In genomic region chr12:94998322-94998721, GRCh38 we compare ENCODE assay signal across 18 cellular contexts. TPM values are rescaled to one million over a fixed set of nuclear protein-coding genes. Genes with fewer than 3 reads are reported as not detected.
A peak's percentile ranks its signal among the peaks of the same experiment; 100 is the strongest.
DNase-seq lines count a peak whose midpoint lies in the region; ATAC-seq and TF ChIP-seq lines count a peak whose summit lies in the region.
"Had no signal": no experiment of that assay in that cellular context is flagged by ENCODE, and none has a peak within 500 bp of the region (broad histone marks: within the 10 kb centered on the region; RNA-seq: fewer than 3 reads in every experiment).

No MANE protein-coding gene starts in this region.

- POLR2A ChIA-PET in OCI-LY7 (lab: Charles Lee): interaction anchor here (1.3 kb wide), 1 partner anchor 9 kb away, joined by 3 read pairs; no protein-coding TSS in a partner anchor

- no peak overlapping the region for H2AFZ ChIP-seq in OCI-LY7 (ENCODE audit: low read length)

- H3K36me3 Mint-ChIP-seq in natural killer cell: no peaks in the 10 kb centered on the region
- H3K36me3 Mint-ChIP-seq in natural killer cell treated with Interleukin-12 subunit alpha and Interleukin-12 subunit beta and Interleukin-15 and Interleukin-18, amount 100 ng/mL, for 72 hours: peaks cover 14% of the 10 kb centered on the region
- peaks cover 82% of the 10 kb centered on the region for H3K36me3 Mint-ChIP-seq in activated T-helper 17 cell treated with anti-CD3 and anti-CD28 coated beads, Interleukin-2, amount 50 U/mL, for 72 hours (ENCODE audit: low read depth)
- H3K36me3 Mint-ChIP-seq in stimulated activated naive B cell treated with anti-CD40 and anti-IgM and Interleukin-4, amounts not matched to agents 10 μg/mL and 1 μg/mL and 100 μg/mL, for 72 hours: peaks cover 24 to 35% of the 10 kb centered on the region in 2 donors

- peaks cover 72% of the 10 kb centered on the region for H3K36me3 ChIP-seq in OCI-LY7 (ENCODE audit: insufficient read depth, low read length)

- H3K4me1 ChIP-seq in OCI-LY7 (ENCODE audit: insufficient read depth, low read length, poor library complexity, severe bottlenecking): peaks cover 31% of the 10 kb centered on the region
- H3K4me1 ChIP-seq: BE2C had no signal

- no peak overlapping the region for H3K27ac ChIP-seq in OCI-LY7 (ENCODE audit: low read depth, low read length, poor library complexity, severe bottlenecking)
- H3K27ac ChIP-seq: Peyer's patch had no signal

- TSS peak; percentile 12 for BruUV-seq in OCI-LY7 (replicated peaks; lab: Mats Ljungman, UMichigan)

- DNase-seq in natural killer cell (no peak), OCI-LY7 (ENCODE audit: low spot score) (no peak), T-helper 1 cell (no peak), left ventricle myocardium superior (no peak)
- no peak for DNase-seq in natural killer cell treated with Interleukin-12 subunit alpha and Interleukin-12 subunit beta and Interleukin-15 and Interleukin-18, amount 100 ng/mL, for 72 hours (ENCODE audit: low spot score)
- no peak for DNase-seq in stimulated activated naive B cell treated with anti-CD40 and anti-IgM and Interleukin-4, amounts not matched to agents 10 μg/mL and 1 μg/mL and 100 μg/mL, for 72 hours
- no peak for DNase-seq in stimulated activated CD4-positive, alpha-beta T cell treated with anti-CD3 and anti-CD28 coated beads, Interleukin-4, amount 100 ng/mL, for 24 hours
- DNase-seq: BE2C, COR-L47, DMS153, H9, NCI-H1105, NCI-H1694 treated with DMSO at 0.1 percent for 48 hours, NCI-H446, Peyer's patch, SHP77 had no signal

- intact Hi-C loops in natural killer cell (cut with micrococcal nuclease) (no loop called here), OCI-LY7 (cut with micrococcal nuclease; ENCODE audit: unreplicated experiment) (no loop called here), left ventricle myocardium superior (cut with micrococcal nuclease) (no loop called here)

- H3K4me1 Mint-ChIP-seq in natural killer cell: peaks cover 36 to 41% of the 10 kb centered on the region in 2 donors
- H3K4me1 Mint-ChIP-seq in natural killer cell treated with Interleukin-12 subunit alpha and Interleukin-12 subunit beta and Interleukin-15 and Interleukin-18, amount 100 ng/mL, for 72 hours (ENCODE audit: low read depth in 2 of 2): peaks cover 28 to 34% of the 10 kb centered on the region in 2 donors
- H3K4me1 Mint-ChIP-seq in activated T-helper 17 cell treated with anti-CD3 and anti-CD28 coated beads, Interleukin-2, amount 50 U/mL, for 72 hours: peaks cover 32% of the 10 kb centered on the region
- H3K4me1 Mint-ChIP-seq in stimulated activated naive B cell treated with anti-CD40 and anti-IgM and Interleukin-4, amounts not matched to agents 10 μg/mL and 1 μg/mL and 100 μg/mL, for 72 hours: peaks cover 25 to 36% of the 10 kb centered on the region in 2 donors

- H3K4me3 ChIP-seq in OCI-LY7 (ENCODE audit: low read depth, low read length, poor library complexity, severe bottlenecking): no peak overlapping the region
- H3K4me3 ChIP-seq: Peyer's patch had no signal

- ATAC-seq in natural killer cell (no peak), left ventricle myocardium superior (no peak)
- ATAC-seq in natural killer cell treated with Interleukin-12 subunit alpha and Interleukin-12 subunit beta and Interleukin-15 and Interleukin-18, amount 100 ng/mL, for 72 hours: no peak
- ATAC-seq in activated T-helper 17 cell treated with anti-CD3 and anti-CD28 coated beads, Interleukin-2, amount 50 U/mL, for 72 hours (replicated peaks): no peak
- ATAC-seq in stimulated activated naive B cell treated with anti-CD40 and anti-IgM and Interleukin-4, amounts not matched to agents 10 μg/mL and 1 μg/mL and 100 μg/mL, for 72 hours (replicated peaks): no peak

- CTCF ChIA-PET in OCI-LY7 (lab: Charles Lee; ENCODE audit: unreplicated experiment): no interaction called here

- H3K27me3 Mint-ChIP-seq in natural killer cell (ENCODE audit: low read depth in 2 of 2): no peaks in the 10 kb centered on the region
- H3K27me3 Mint-ChIP-seq in natural killer cell treated with Interleukin-12 subunit alpha and Interleukin-12 subunit beta and Interleukin-15 and Interleukin-18, amount 100 ng/mL, for 72 hours: no peaks in the 10 kb centered on the region
- H3K27me3 Mint-ChIP-seq in activated T-helper 17 cell treated with anti-CD3 and anti-CD28 coated beads, Interleukin-2, amount 50 U/mL, for 72 hours: no peaks in the 10 kb centered on the region
- H3K27me3 Mint-ChIP-seq in stimulated activated naive B cell treated with anti-CD40 and anti-IgM and Interleukin-4, amounts not matched to agents 10 μg/mL and 1 μg/mL and 100 μg/mL, for 72 hours: no peaks in the 10 kb centered on the region
- H3K27me3 Mint-ChIP-seq: IgD-negative memory B cell had no signal

- peak overlapping the region; percentile 17 for H3K4me3 Mint-ChIP-seq in natural killer cell
- no peak overlapping the region for H3K4me3 Mint-ChIP-seq in natural killer cell treated with Interleukin-12 subunit alpha and Interleukin-12 subunit beta and Interleukin-15 and Interleukin-18, amount 100 ng/mL, for 72 hours
- H3K4me3 Mint-ChIP-seq in activated T-helper 17 cell treated with anti-CD3 and anti-CD28 coated beads, Interleukin-2, amount 50 U/mL, for 72 hours: peak overlapping the region; percentile 49
- H3K4me3 Mint-ChIP-seq in stimulated activated naive B cell treated with anti-CD40 and anti-IgM and Interleukin-4, amounts not matched to agents 10 μg/mL and 1 μg/mL and 100 μg/mL, for 72 hours: peak overlapping the region; percentile 5 to 15
- H3K4me3 Mint-ChIP-seq: H9 had no signal

- no peaks in the 10 kb centered on the region for H4K20me1 ChIP-seq in OCI-LY7 (ENCODE audit: insufficient read depth, low read length)

- H3K79me2 ChIP-seq in OCI-LY7 (ENCODE audit: insufficient read depth, low read depth, low read length): peaks cover 65% of the 10 kb centered on the region

- H3K9me2 ChIP-seq in OCI-LY7 (ENCODE audit: insufficient read depth, low read length): no peaks in the 10 kb centered on the region

- H3K4me2 ChIP-seq in OCI-LY7 (ENCODE audit: low read length): peak overlapping the region; percentile 47

- TF ChIP-seq CTCF in natural killer cell (IDR thresholded peaks at IDR 0.05): no peak
- TF ChIP-seq CTCF in OCI-LY7 (conservative IDR thresholded peaks at IDR 0.05; ENCODE audit: low read length): no peak

- no peaks in the 10 kb centered on the region for H3K9me3 Mint-ChIP-seq in natural killer cell
- no peaks in the 10 kb centered on the region for H3K9me3 Mint-ChIP-seq in natural killer cell treated with Interleukin-12 subunit alpha and Interleukin-12 subunit beta and Interleukin-15 and Interleukin-18, amount 100 ng/mL, for 72 hours
- H3K9me3 Mint-ChIP-seq in activated T-helper 17 cell treated with anti-CD3 and anti-CD28 coated beads, Interleukin-2, amount 50 U/mL, for 72 hours: no peaks in the 10 kb centered on the region
- no peaks in the 10 kb centered on the region for H3K9me3 Mint-ChIP-seq in stimulated activated naive B cell treated with anti-CD40 and anti-IgM and Interleukin-4, amounts not matched to agents 10 μg/mL and 1 μg/mL and 100 μg/mL, for 72 hours
- H3K9me3 Mint-ChIP-seq: H9, IgD-negative memory B cell had no signal

- peak overlapping the region in 1 of 2 donors; percentile 35 for H3K27ac Mint-ChIP-seq in natural killer cell
- no peak overlapping the region for H3K27ac Mint-ChIP-seq in natural killer cell treated with Interleukin-12 subunit alpha and Interleukin-12 subunit beta and Interleukin-15 and Interleukin-18, amount 100 ng/mL, for 72 hours
- H3K27ac Mint-ChIP-seq in activated T-helper 17 cell treated with anti-CD3 and anti-CD28 coated beads, Interleukin-2, amount 50 U/mL, for 72 hours: no peak overlapping the region
- no peak overlapping the region for H3K27ac Mint-ChIP-seq in stimulated activated naive B cell treated with anti-CD40 and anti-IgM and Interleukin-4, amounts not matched to agents 10 μg/mL and 1 μg/mL and 100 μg/mL, for 72 hours
- H3K27ac Mint-ChIP-seq: H9 had no signal

- no peaks in the 10 kb centered on the region for H3K9me3 ChIP-seq in OCI-LY7 (ENCODE audit: low read length)
- H3K9me3 ChIP-seq: BE2C, Peyer's patch had no signal

RNA-seq across cellular contexts. Expression of gene NDUFA12, which starts 5.2 kb away (rescaled TPM):
- total RNA-seq in natural killer cell: 10 to 100 TPM; 67.7 to 91.5 (median 69.6) TPM
- 100 to 1,000 TPM in 1 of 2 donors, 10 to 100 TPM in 1; 53.3 to 161 TPM for total RNA-seq in natural killer cell treated with Interleukin-12 subunit alpha and Interleukin-12 subunit beta and Interleukin-15 and Interleukin-18, amount 100 ng/mL, for 72 hours
- total RNA-seq in OCI-LY7 (2014; rRNA removed; shearing (Covaris generic)): 109 and 127 TPM in 2 replicates
- 147 TPM in 2 replicates for total RNA-seq in OCI-LY7 (2022)
- 100 to 1,000 TPM in 1 of 2 donors, 10 to 100 TPM in 1; 90.0 to 148 TPM for total RNA-seq in activated T-helper 17 cell treated with anti-CD3 and anti-CD28 coated beads, Interleukin-2, amount 50 U/mL, for 72 hours
- 379 TPM for total RNA-seq in left ventricle myocardium superior
